In the genomic region with DNA sequence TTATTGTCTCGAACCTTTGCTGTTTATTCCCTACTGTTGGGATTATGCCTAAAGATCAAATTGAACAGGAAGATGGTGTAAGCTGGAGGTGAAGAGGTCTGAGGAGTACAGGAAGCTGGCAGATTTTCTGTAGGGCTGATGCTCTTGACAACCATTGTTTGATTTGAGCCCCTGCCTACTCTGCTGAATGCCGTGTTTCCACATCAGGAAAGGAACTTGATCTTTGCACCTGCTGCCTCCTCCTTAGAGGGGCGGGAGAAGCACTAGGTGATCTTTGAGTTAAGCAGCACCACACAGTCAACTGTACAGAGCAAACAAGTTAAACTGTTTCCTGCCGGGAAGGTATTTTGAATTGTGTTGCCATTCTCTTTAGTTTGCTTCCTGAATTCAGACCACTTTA, we compare ENCODE assay signal across 17 cellular contexts.
DNase-seq lines count a peak whose midpoint lies in the region; ATAC-seq and TF ChIP-seq lines count a peak whose summit lies in the region.
"Had no signal": no experiment of that assay in that cellular context is flagged by ENCODE, and none has a peak within 500 bp of the region (broad histone marks: within the 10 kb centered on the region; RNA-seq: fewer than 3 reads in every experiment).

No MANE protein-coding gene starts in this region.

- CTCF ChIA-PET in activated CD4-positive, alpha-beta memory T cell treated with anti-CD3 and anti-CD28 coated beads, Interleukin-2, amount 10 ng/mL, durations not matched to agents 7 days and 5 days (lab: Charles Lee): no interaction called here

- no peak overlapping the region for H3K27ac ChIP-seq in upper lobe of right lung
- H3K27ac ChIP-seq: breast epithelium, right atrium auricular region, VCaP had no signal

- no peak for ATAC-seq in upper lobe of right lung
- ATAC-seq: naive thymus-derived CD8-positive, alpha-beta T cell had no signal

- POLR2A ChIA-PET in activated CD4-positive, alpha-beta memory T cell treated with anti-CD3 and anti-CD28 coated beads, Interleukin-2, amount 10 ng/mL, durations not matched to agents 7 days and 5 days (lab: Charles Lee): no interaction called here

- H3K9me3 ChIP-seq in neuron (ENCODE audit: low read length) (no peaks in the 10 kb centered on the region), upper lobe of right lung (no peaks in the 10 kb centered on the region)
- H3K9me3 ChIP-seq: breast epithelium had no signal

- DNase-seq in NCI-H1105 (lab: John Stamatoyannopoulos, UW) (peak; percentile 84), NCI-H2196 treated with DMSO at 0.1 percent for 48 hours (lab: John Stamatoyannopoulos, UW; ENCODE audit: unreplicated experiment) (peak; percentile 92), dermis microvascular lymphatic vessel endothelial cell (ENCODE audit: low read depth in 2 of 2) (peak; percentile 87 to 95), upper lobe of right lung (no peak), mesenteric fat pad (ENCODE audit: low spot score) (no peak)
- no peak for DNase-seq in stimulated activated CD4-positive, alpha-beta T cell treated with anti-CD3 and anti-CD28 coated beads, Interleukin-4, amount 100 ng/mL, for 24 hours
- DNase-seq in activated CD4-positive, alpha-beta memory T cell treated with anti-CD3 and anti-CD28 coated beads, Interleukin-2, amount 10 ng/mL, durations not matched to agents 7 days and 5 days: no peak
- DNase-seq: activated CD8-positive, alpha-beta memory T cell treated with anti-CD3 and anti-CD28 coated beads, Interleukin-2, amount 50 U/mL, for 4 hours; AML-193; MM.1S; naive thymus-derived CD8-positive, alpha-beta T cell had no signal

- intact Hi-C loops in upper lobe of right lung (cut with DNase I): no loop called here

- peaks cover 19% of the 10 kb centered on the region for H3K4me1 ChIP-seq in neuron (ENCODE audit: insufficient read depth, low read length)
- H3K4me1 ChIP-seq in upper lobe of right lung: no peaks in the 10 kb centered on the region
- H3K4me1 ChIP-seq: breast epithelium, right atrium auricular region had no signal

- no peak overlapping the region for H3K27ac Mint-ChIP-seq in activated CD4-positive, alpha-beta memory T cell treated with anti-CD3 and anti-CD28 coated beads, Interleukin-2, amount 10 ng/mL, durations not matched to agents 7 days and 5 days
- H3K27ac Mint-ChIP-seq: activated naive CD4-positive, alpha-beta T cell treated with anti-CD3 and anti-CD28 coated beads, Interleukin-2, amount 50 U/mL, for 24 hours; naive thymus-derived CD8-positive, alpha-beta T cell; type B pancreatic cell had no signal

- no peaks in the 10 kb centered on the region for H3K4me1 Mint-ChIP-seq in activated CD4-positive, alpha-beta memory T cell treated with anti-CD3 and anti-CD28 coated beads, Interleukin-2, amount 10 ng/mL, durations not matched to agents 7 days and 5 days
- H3K4me1 Mint-ChIP-seq: activated naive CD4-positive, alpha-beta T cell treated with anti-CD3 and anti-CD28 coated beads, Interleukin-2, amount 50 U/mL, for 24 hours; naive thymus-derived CD8-positive, alpha-beta T cell had no signal

- no peak overlapping the region for H3K4me3 Mint-ChIP-seq in activated CD4-positive, alpha-beta memory T cell treated with anti-CD3 and anti-CD28 coated beads, Interleukin-2, amount 10 ng/mL, durations not matched to agents 7 days and 5 days
- H3K4me3 Mint-ChIP-seq: activated naive CD4-positive, alpha-beta T cell treated with anti-CD3 and anti-CD28 coated beads, Interleukin-2, amount 50 U/mL, for 24 hours; naive thymus-derived CD8-positive, alpha-beta T cell; type B pancreatic cell had no signal

- H3K4me3 ChIP-seq in neuron (ENCODE audit: low read length): no peak overlapping the region
- no peak overlapping the region for H3K4me3 ChIP-seq in upper lobe of right lung
- H3K4me3 ChIP-seq: breast epithelium, right atrium auricular region had no signal

- no peaks in the 10 kb centered on the region for H3K27me3 Mint-ChIP-seq in activated CD4-positive, alpha-beta memory T cell treated with anti-CD3 and anti-CD28 coated beads, Interleukin-2, amount 10 ng/mL, durations not matched to agents 7 days and 5 days
- H3K27me3 Mint-ChIP-seq: activated naive CD4-positive, alpha-beta T cell treated with anti-CD3 and anti-CD28 coated beads, Interleukin-2, amount 50 U/mL, for 24 hours; naive thymus-derived CD8-positive, alpha-beta T cell; type B pancreatic cell had no signal

- peak overlapping the region; percentile 71 for H2AFZ ChIP-seq in neuron (ENCODE audit: low read depth, low read length)

- no peaks in the 10 kb centered on the region for H3K27me3 ChIP-seq in neuron (ENCODE audit: insufficient read depth, low read length)
- H3K27me3 ChIP-seq in upper lobe of right lung: no peaks in the 10 kb centered on the region
- H3K27me3 ChIP-seq: breast epithelium, right atrium auricular region had no signal

- H3K36me3 ChIP-seq in neuron (ENCODE audit: insufficient read depth, low read length) (no peaks in the 10 kb centered on the region), upper lobe of right lung (no peaks in the 10 kb centered on the region)
- H3K36me3 ChIP-seq: breast epithelium, right atrium auricular region had no signal

- H3K36me3 Mint-ChIP-seq in activated CD4-positive, alpha-beta memory T cell treated with anti-CD3 and anti-CD28 coated beads, Interleukin-2, amount 10 ng/mL, durations not matched to agents 7 days and 5 days (ENCODE audit: low read depth): no peaks in the 10 kb centered on the region
- H3K36me3 Mint-ChIP-seq: activated naive CD4-positive, alpha-beta T cell treated with anti-CD3 and anti-CD28 coated beads, Interleukin-2, amount 50 U/mL, for 24 hours; naive thymus-derived CD8-positive, alpha-beta T cell; type B pancreatic cell had no signal

- H3K9me3 Mint-ChIP-seq in activated CD4-positive, alpha-beta memory T cell treated with anti-CD3 and anti-CD28 coated beads, Interleukin-2, amount 10 ng/mL, durations not matched to agents 7 days and 5 days: no peaks in the 10 kb centered on the region
- H3K9me3 Mint-ChIP-seq: activated naive CD4-positive, alpha-beta T cell treated with anti-CD3 and anti-CD28 coated beads, Interleukin-2, amount 50 U/mL, for 24 hours; type B pancreatic cell had no signal

- TF ChIP-seq CTCF in upper lobe of right lung (IDR thresholded peaks at IDR 0.05): no peak

Comparison
In these comparisons a context has a peak if more than half of its experiments do, and no peak if none do; other contexts are left out.
1. DNase-seq: peak in NCI-H1105 (single experiment), NCI-H2196 treated with DMSO at 0.1 percent for 48 hours (single experiment) and dermis microvascular lymphatic vessel endothelial cell (2 of 2); none in stimulated activated CD4-positive, alpha-beta T cell treated with anti-CD3 and anti-CD28 coated beads, Interleukin-4, amount 100 ng/mL, for 24 hours (single experiment), upper lobe of right lung (single experiment), activated CD4-positive, alpha-beta memory T cell treated with anti-CD3 and anti-CD28 coated beads, Interleukin-2, amount 10 ng/mL, durations not matched to agents 7 days and 5 days (single experiment) and mesenteric fat pad (single experiment).